ENCODE assay signal across 9 cellular contexts in genomic region chr5:77437194-77437593, GRCh38. TPM values are rescaled to one million over a fixed set of nuclear protein-coding genes. Genes with fewer than 3 reads are reported as not detected.
DNase-seq lines count a peak whose midpoint lies in the region; ATAC-seq and TF ChIP-seq lines count a peak whose summit lies in the region.
"Had no signal": no experiment of that assay in that cellular context is flagged by ENCODE, and none has a peak within 500 bp of the region (broad histone marks: within the 10 kb centered on the region; RNA-seq: fewer than 3 reads in every experiment).

No MANE protein-coding gene starts in this region.

- H3K27ac ChIP-seq in brain microvascular endothelial cell = no peak overlapping the region
- H3K27ac ChIP-seq in osteoblast (ENCODE audit: low read depth, low read length) = no peak overlapping the region
- H3K27ac ChIP-seq in effector memory CD4-positive, alpha-beta T cell (ENCODE audit: insufficient read depth, low read length, poor library complexity, severe bottlenecking) = no peak overlapping the region

- ATAC-seq in GM18519 (IDR thresholded peaks at IDR 0.05; ENCODE audit: low FRiP score, unreplicated experiment) = no peak

- H3K27me3 ChIP-seq in brain microvascular endothelial cell (replicated peaks) (no peaks in the 10 kb centered on the region), osteoblast (ENCODE audit: insufficient read depth, low read length) (no peaks in the 10 kb centered on the region)
- H3K27me3 ChIP-seq in effector memory CD4-positive, alpha-beta T cell (replicated peaks; ENCODE audit: control insufficient read depth, insufficient read depth, low read length, poor library complexity, severe bottlenecking) = no peaks in the 10 kb centered on the region

- DNase-seq in NCI-H2107 treated with DMSO at 0.1 percent for 48 hours (lab: John Stamatoyannopoulos, UW; ENCODE audit: unreplicated experiment) (peak; percentile 21), NCI-H2107 (lab: John Stamatoyannopoulos, UW) (no peak), NCI-H1694 (lab: John Stamatoyannopoulos, UW) (peak; percentile 15), brain microvascular endothelial cell (no peak), osteoblast (ENCODE audit: insufficient read length, low spot score, missing footprints) (no peak), SKM-1 (lab: John Stamatoyannopoulos, UW; ENCODE audit: unreplicated experiment) (no peak)
- no peak for DNase-seq in effector memory CD4-positive, alpha-beta T cell
- DNase-seq: aorta had no signal

- no peak overlapping the region for H2AFZ ChIP-seq in osteoblast (ENCODE audit: low read length)

- no peaks in the 10 kb centered on the region for H4K20me1 ChIP-seq in osteoblast (ENCODE audit: insufficient read depth, low read length)

- in situ Hi-C loops in brain microvascular endothelial cell (cut with HindIII; ENCODE audit: low pct_ligation_motif_present, low sequenced_read_pairs) = no loop called here

- no peaks in the 10 kb centered on the region for H3K9me3 ChIP-seq in osteoblast (ENCODE audit: low read depth, low read length)
- no peaks in the 10 kb centered on the region for H3K9me3 ChIP-seq in effector memory CD4-positive, alpha-beta T cell (ENCODE audit: control insufficient read depth, low read length)

- no peaks in the 10 kb centered on the region for H3K79me2 ChIP-seq in osteoblast (ENCODE audit: insufficient read depth, low read length)

- H3K4me1 ChIP-seq in osteoblast (ENCODE audit: insufficient read depth, low read length) = no peaks in the 10 kb centered on the region
- no peaks in the 10 kb centered on the region for H3K4me1 ChIP-seq in effector memory CD4-positive, alpha-beta T cell (ENCODE audit: control insufficient read depth, insufficient read depth, low read length, poor library complexity, severe bottlenecking)

- H3K36me3 ChIP-seq in brain microvascular endothelial cell (replicated peaks) (peaks cover 19% of the 10 kb centered on the region), osteoblast (ENCODE audit: insufficient read depth, low read length) (peaks cover 9% of the 10 kb centered on the region)
- H3K36me3 ChIP-seq in effector memory CD4-positive, alpha-beta T cell (ENCODE audit: control insufficient read depth, insufficient read depth, low read length) = peaks cover 3% of the 10 kb centered on the region

- TF ChIP-seq CTCF in brain microvascular endothelial cell (IDR thresholded peaks at IDR 0.05; ENCODE audit: low read depth, low read length, missing control alignments) = peak; percentile 30
- TF ChIP-seq CTCF in osteoblast (IDR thresholded peaks at IDR 0.05; ENCODE audit: extremely low read depth, low read depth, low read length) = peak; percentile 21

- H3K4me3 ChIP-seq in brain microvascular endothelial cell (ENCODE audit: low read depth, low read length) (no peak overlapping the region), osteoblast (ENCODE audit: insufficient read depth, low read length) (no peak overlapping the region)
- H3K4me3 ChIP-seq in effector memory CD4-positive, alpha-beta T cell (ENCODE audit: insufficient read depth, low read depth, low read length, poor library complexity, severe bottlenecking) = no peak overlapping the region

- H3K4me2 ChIP-seq in osteoblast (ENCODE audit: insufficient read depth, low read length) = no peak overlapping the region

RNA-seq across cellular contexts. Expression of gene WDR41, which starts 54.9 kb away (rescaled TPM):
- total RNA-seq in osteoblast = 96.7 and 114 TPM in 2 replicates

Comparison
In these comparisons a context has a peak if more than half of its experiments do, and no peak if none do; other contexts are left out.
1. DNase-seq: peak in NCI-H2107 treated with DMSO at 0.1 percent for 48 hours (single experiment) and NCI-H1694 (single experiment); none in NCI-H2107 (single experiment), brain microvascular endothelial cell (single experiment), osteoblast (single experiment), SKM-1 (single experiment) and effector memory CD4-positive, alpha-beta T cell (0 of 3).